1 cellular context compared by ENCODE assay signal in genomic region chr10:86942441-86943315, GRCh38.
TF ChIP-seq lines count a peak whose summit lies in the region.

No MANE protein-coding gene starts in this region.

TF ChIP-seq in H1, 55 proteins besides CTCF, POLR2A, EP300 and RAD21:
- TF ChIP-seq RFX5 (IDR thresholded peaks at IDR 0.05; ENCODE audit: borderline replicate concordance, low read depth, low read length) (no peak), GTF2F1 (IDR thresholded peaks at IDR 0.05; ENCODE audit: borderline replicate concordance, low read depth, low read length) (no peak), CBX5 (IDR thresholded peaks at IDR 0.05; ENCODE audit: low read depth, low read length) (no peak), MAFK (IDR thresholded peaks at IDR 0.05; ENCODE audit: low read depth, low read length) (no peak), JUND (IDR thresholded peaks at IDR 0.05; ENCODE audit: low read length) (no peak), HDAC2 (IDR thresholded peaks at IDR 0.05; ENCODE audit: borderline replicate concordance in 1 of 2, low read depth in 2 of 2, low read length in 2 of 2) (no peak), SUZ12 (IDR thresholded peaks at IDR 0.05; ENCODE audit: low read length) (no peak), POLR2AphosphoS5 (IDR thresholded peaks at IDR 0.05; ENCODE audit: low read depth, low read length) (no peak), YY1 (IDR thresholded peaks at IDR 0.05; ENCODE audit: low read depth, low read length) (no peak)
- TF ChIP-seq, protein P1, sequence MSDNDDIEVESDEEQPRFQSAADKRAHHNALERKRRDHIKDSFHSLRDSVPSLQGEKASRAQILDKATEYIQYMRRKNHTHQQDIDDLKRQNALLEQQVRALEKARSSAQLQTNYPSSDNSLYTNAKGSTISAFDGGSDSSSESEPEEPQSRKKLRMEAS (IDR thresholded peaks at IDR 0.05), result no peak
TF ChIP-seq in H1: peak in this region for 0.
